ENCODE assay signal across 11 cellular contexts in genomic region chr12:29152223-29152868, GRCh38. TPM values are rescaled to one million over a fixed set of nuclear protein-coding genes. Genes with fewer than 3 reads are reported as not detected.
DNase-seq lines count a peak whose midpoint lies in the region; ATAC-seq and TF ChIP-seq lines count a peak whose summit lies in the region.
"Had no signal": no experiment of that assay in that cellular context is flagged by ENCODE, and none has a peak within 500 bp of the region (broad histone marks: within the 10 kb centered on the region; RNA-seq: fewer than 3 reads in every experiment).

No MANE protein-coding gene starts in this region.

- WGBS in lower leg skin, 2 donors, result 60 to 66% methylated on average over 1 of the region's 1 CpG

- DNase-seq in NOMO-1 treated with dmso at 0.1 percent for 144 hours (lab: John Stamatoyannopoulos, UW; ENCODE audit: unreplicated experiment) (peak; percentile 59), type B pancreatic cell (ENCODE audit: extremely low spot score, unreplicated experiment) (no peak), cerebellar nuclear complex (lab: John Stamatoyannopoulos, UW) (no peak), lower leg skin (ENCODE audit: low spot score in 2 of 2) (no peak)
- DNase-seq in activated CD8-positive, alpha-beta memory T cell treated with anti-CD3 and anti-CD28 coated beads, Interleukin-2, amount 50 U/mL, for 4 hours, result no peak
- DNase-seq: activated T-cell treated with anti-CD3 and anti-CD28 coated beads, Interleukin-2, amount 50 U/mL, for 24 hours; GOT3; natural killer cell had no signal

- intact Hi-C loops in lower leg skin (cut with DNase I; ENCODE audit: low total_unique reads), result no loop called here

- H3K27me3 Mint-ChIP-seq in type B pancreatic cell, result peaks cover 30% of the 10 kb centered on the region

- TF ChIP-seq CTCF in type B pancreatic cell (conservative IDR thresholded peaks at IDR 0.05) (no peak), lower leg skin (IDR thresholded peaks at IDR 0.05) (no peak)

- peaks cover 8% of the 10 kb centered on the region for H3K36me3 Mint-ChIP-seq in type B pancreatic cell
- H3K36me3 Mint-ChIP-seq: natural killer cell had no signal

- no peaks in the 10 kb centered on the region for H3K9me3 Mint-ChIP-seq in type B pancreatic cell
- H3K9me3 Mint-ChIP-seq: activated T-cell treated with anti-CD3 and anti-CD28 coated beads, Interleukin-2, amount 50 U/mL, for 24 hours; natural killer cell had no signal

- no peak for TF ChIP-seq POLR2A in lower leg skin (IDR thresholded peaks at IDR 0.05)

- peaks cover 6% of the 10 kb centered on the region for H3K4me1 Mint-ChIP-seq in type B pancreatic cell (ENCODE audit: unreplicated experiment)

- H3K27ac Mint-ChIP-seq in type B pancreatic cell, result no peak overlapping the region
- H3K27ac Mint-ChIP-seq: activated T-cell treated with anti-CD3 and anti-CD28 coated beads, Interleukin-2, amount 50 U/mL, for 24 hours; natural killer cell had no signal

- no peak overlapping the region for H3K4me3 ChIP-seq in lower leg skin (ENCODE audit: low read depth, poor library complexity, severe bottlenecking)

- peak overlapping the region; percentile 34 for H3K4me3 Mint-ChIP-seq in type B pancreatic cell
- H3K4me3 Mint-ChIP-seq: activated T-cell treated with anti-CD3 and anti-CD28 coated beads, Interleukin-2, amount 50 U/mL, for 24 hours; natural killer cell had no signal

- ATAC-seq in GM19351 (IDR thresholded peaks at IDR 0.05; ENCODE audit: unreplicated experiment) (peak; percentile 93), HG02943 (IDR thresholded peaks at IDR 0.05; ENCODE audit: low read depth, unreplicated experiment) (peak; percentile 92)
- ATAC-seq: esophagus mucosa, natural killer cell had no signal

RNA-seq across cellular contexts. Expression of gene FAR2, which starts 3.3 kb away (rescaled TPM):
- total RNA-seq in type B pancreatic cell (ENCODE audit: low replicate concordance) (15.9 and 34.3 TPM in 2 replicates), lower leg skin (10 to 100 TPM in 3 of 4 donors, 1 to 10 TPM in 1; 7.4 to 45.4 (median 17.9) TPM)
